In the genomic region with DNA sequence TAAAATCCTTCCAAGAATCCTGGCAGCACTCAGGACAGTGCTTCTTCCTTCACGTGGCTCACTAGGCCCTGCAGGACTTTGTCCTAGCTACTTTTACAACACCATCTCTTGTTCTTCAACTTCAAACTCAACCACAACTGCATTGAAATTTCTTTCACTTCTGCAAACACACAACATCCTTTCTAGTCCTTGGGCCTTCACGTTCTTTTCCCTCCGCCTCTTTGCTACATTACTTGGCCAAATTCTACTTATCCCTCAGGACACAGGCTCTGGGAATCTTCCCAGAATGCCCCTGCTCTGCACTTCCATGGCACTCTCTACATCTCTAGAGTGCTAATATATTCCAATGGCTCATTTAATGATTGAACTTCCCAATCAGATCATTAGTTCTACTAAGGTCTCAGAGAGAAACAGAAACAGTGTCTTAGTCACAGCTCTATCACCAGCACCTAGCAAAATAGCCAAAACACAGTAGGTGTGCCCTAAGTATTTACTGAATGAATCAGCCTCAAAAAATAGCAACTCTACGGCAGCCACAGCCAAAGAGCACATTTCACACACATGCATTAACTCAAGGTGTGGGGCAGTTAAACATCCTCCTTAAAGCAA, we compare ENCODE assay signal across 8 cellular contexts.
A peak's percentile ranks its signal among the peaks of the same experiment; 100 is the strongest.
DNase-seq lines count a peak whose midpoint lies in the region; ATAC-seq and TF ChIP-seq lines count a peak whose summit lies in the region.

No MANE protein-coding gene starts in this region.

- no peaks in the 10 kb centered on the region for H3K9me3 ChIP-seq in body of pancreas

- ATAC-seq in HG03378 (IDR thresholded peaks at IDR 0.05; ENCODE audit: unreplicated experiment) (peak; percentile 89), body of pancreas (no peak)

- no peaks in the 10 kb centered on the region for H3K36me3 ChIP-seq in body of pancreas (replicated peaks in 1 of 2; ENCODE audit: insufficient read depth in 1 of 2, low read depth in 2 of 2)

- no peak overlapping the region for H3K4me3 ChIP-seq in epithelial cell of esophagus (ENCODE audit: low read length)
- no peak overlapping the region for H3K4me3 ChIP-seq in foreskin fibroblast (ENCODE audit: low read depth in 1 of 2, low read length in 2 of 2)
- no peak overlapping the region for H3K4me3 ChIP-seq in body of pancreas

- no peak overlapping the region for H3K27ac ChIP-seq in body of pancreas

- H3K27me3 ChIP-seq in body of pancreas = no peaks in the 10 kb centered on the region

- TF ChIP-seq CTCF in GM20000 (IDR thresholded peaks at IDR 0.05; ENCODE audit: extremely low read depth, missing control alignments) (no peak), epithelial cell of esophagus (IDR thresholded peaks at IDR 0.05; ENCODE audit: insufficient read depth, low read depth, low read length, missing control alignments) (no peak), foreskin fibroblast (IDR thresholded peaks at IDR 0.05; ENCODE audit: low read depth, low read length) (no peak), body of pancreas (IDR thresholded peaks at IDR 0.05) (no peak)

- TF ChIP-seq POLR2A in body of pancreas (IDR thresholded peaks at IDR 0.05) = no peak

- no peaks in the 10 kb centered on the region for H3K4me1 ChIP-seq in body of pancreas

- intact Hi-C loops in body of pancreas (cut with DNase I) = no loop called here

- peak; percentile 23 for DNase-seq in ELR (ENCODE audit: low read depth)
- peak; percentile 59 for DNase-seq in GM20000 (ENCODE audit: low spot score)
- DNase-seq in epithelial cell of esophagus (ENCODE audit: low read depth) = peak; percentile 96
- DNase-seq in foreskin fibroblast = no peak
- no peak for DNase-seq in activated CD4-positive, alpha-beta T cell treated with anti-CD3 and anti-CD28 coated beads, Interleukin-2, amount 50 U/mL, for 48 hours
- no peak for DNase-seq in body of pancreas
- DNase-seq in NCI-H748 (lab: John Stamatoyannopoulos, UW; ENCODE audit: unreplicated experiment) = no peak

- WGBS in body of pancreas, 2 donors = 76 to 84% methylated on average over 4 of the region's 4 CpGs

Comparison
In these comparisons a context has a peak if more than half of its experiments do, and no peak if none do; other contexts are left out.
1. DNase-seq: peak in ELR (single experiment), GM20000 (single experiment) and epithelial cell of esophagus (single experiment); none in foreskin fibroblast (0 of 2), activated CD4-positive, alpha-beta T cell treated with anti-CD3 and anti-CD28 coated beads, Interleukin-2, amount 50 U/mL, for 48 hours (0 of 2), body of pancreas (0 of 4) and NCI-H748 (single experiment).